In genomic region chr16:48365601-48366164, GRCh38 we compare ENCODE assay signal across 8 cellular contexts. TPM values are rescaled to one million over a fixed set of nuclear protein-coding genes. Genes with fewer than 3 reads are reported as not detected.
DNase-seq lines count a peak whose midpoint lies in the region; ATAC-seq and TF ChIP-seq lines count a peak whose summit lies in the region.

No MANE protein-coding gene starts in this region.

- intact Hi-C loops in lower leg skin (cut with DNase I; ENCODE audit: low total_unique reads): no loop called here

- ATAC-seq in GM18520 (IDR thresholded peaks at IDR 0.05; ENCODE audit: unreplicated experiment) (peak; percentile 87), HG03039 (IDR thresholded peaks at IDR 0.05; ENCODE audit: unreplicated experiment) (peak; percentile 89)

- DNase-seq in A172 (ENCODE audit: low spot score) (peak; percentile 79), NCI-H2227 (lab: John Stamatoyannopoulos, UW; ENCODE audit: unreplicated experiment) (peak; percentile 89), dermis blood vessel endothelial cell (peak; percentile 83), lower leg skin (ENCODE audit: low spot score in 2 of 2) (peak; percentile 89 to 97)
- peak; percentile 45 to 64 for DNase-seq in activated CD4-positive, alpha-beta T cell treated with anti-CD3 and anti-CD28 coated beads, Interleukin-2, amount 50 U/mL, for 24 hours (ENCODE audit: low read depth in 1 of 2, low spot score in 1 of 2)
- peak; percentile 78 for DNase-seq in stimulated activated CD4-positive, alpha-beta T cell treated with anti-CD3 and anti-CD28 coated beads, Interleukin-4, amount 100 ng/mL, for 24 hours

- no peak for TF ChIP-seq CTCF in lower leg skin (IDR thresholded peaks at IDR 0.05)

- TF ChIP-seq POLR2A in lower leg skin (IDR thresholded peaks at IDR 0.05): no peak

- peak overlapping the region; percentile 23 for H3K4me3 ChIP-seq in lower leg skin (ENCODE audit: low read depth, poor library complexity, severe bottlenecking)

- 4% methylated on average over 13 to 16 of the region's 33 CpGs for whole genome bisulfite sequencing in lower leg skin, 2 donors

RNA-seq across cellular contexts. Expression of gene SIAH1, which starts 19.5 kb away (rescaled TPM):
- total RNA-seq in A172 (2014; rRNA removed; shearing (Covaris generic)): 32.7 and 36.1 TPM in 2 replicates
- 25.9 and 35.6 TPM in 2 replicates for total RNA-seq in dermis blood vessel endothelial cell
- 10 to 100 TPM; 20.6 to 37.6 (median 34.4) TPM for total RNA-seq in lower leg skin

Comparison
In these comparisons a context has a peak if more than half of its experiments do, and no peak if none do; other contexts are left out.
1. Peak in every context shown above with its lines: DNase-seq, ATAC-seq and H3K4me3 ChIP-seq.